1 cellular context compared by ENCODE assay signal in genomic region chrX:20418379-20418778, GRCh38.
TF ChIP-seq lines count a peak whose summit lies in the region.

No MANE protein-coding gene starts in this region.

TF ChIP-seq in HepG2, 621 proteins besides CTCF, POLR2A, EP300 and RAD21 (continued from another document):
- no peak for TF ChIP-seq IRF2 (CRISPR knock-in tag; IDR thresholded peaks at IDR 0.05)
